1 cellular context compared by ENCODE assay signal in genomic region chr2:217857624-217858506, GRCh38.
TF ChIP-seq lines count a peak whose summit lies in the region.

No MANE protein-coding gene starts in this region.

TF ChIP-seq in liver, 16 proteins besides CTCF, POLR2A, EP300 and RAD21 (continued from another document):
- TF ChIP-seq REST (IDR thresholded peaks at IDR 0.05): no peak
